12 cellular contexts compared by ENCODE assay signal in the genomic region with DNA sequence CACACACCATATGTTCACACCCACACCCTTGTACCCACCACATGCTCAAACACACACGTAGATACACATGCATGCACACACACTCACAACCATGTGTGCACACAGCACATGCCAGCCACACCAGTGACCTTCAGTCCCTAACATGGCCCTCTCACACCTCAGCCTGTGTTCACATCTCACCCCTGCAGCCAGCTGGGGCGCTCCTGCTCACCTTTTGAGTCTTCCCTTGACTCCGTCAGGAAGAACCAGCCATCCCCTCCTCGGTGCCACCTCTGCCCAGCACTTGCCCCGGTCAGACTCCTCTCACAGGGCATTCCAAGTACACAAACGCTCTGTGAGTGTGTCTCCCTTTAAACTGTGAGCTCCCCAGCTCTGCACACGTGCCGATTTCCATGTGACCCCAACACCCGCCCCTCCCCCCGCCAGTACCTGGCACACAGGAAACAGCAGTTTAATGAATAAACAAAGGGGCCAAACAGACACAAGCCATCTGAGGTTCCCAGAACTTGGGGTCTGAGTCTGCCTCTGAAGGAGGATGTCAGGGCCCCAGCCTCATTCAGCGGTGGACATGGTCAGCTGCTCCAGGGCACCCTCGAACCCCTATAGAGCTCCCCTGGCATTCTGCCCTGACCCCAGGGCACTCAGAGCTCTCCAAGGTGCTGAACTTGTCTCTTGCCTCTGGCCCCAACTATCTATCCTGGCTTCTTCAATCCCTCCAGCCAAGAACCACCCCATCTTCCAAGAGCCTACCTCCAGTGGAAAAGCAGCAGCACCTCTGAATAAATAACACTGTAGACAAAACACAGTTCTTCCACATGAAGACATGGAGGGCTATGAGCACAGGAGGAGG.
DNase-seq lines count a peak whose midpoint lies in the region; ATAC-seq and TF ChIP-seq lines count a peak whose summit lies in the region.
"Had no signal": no experiment of that assay in that cellular context is flagged by ENCODE, and none has a peak within 500 bp of the region (broad histone marks: within the 10 kb centered on the region; RNA-seq: fewer than 3 reads in every experiment).

No MANE protein-coding gene starts in this region.

- ATAC-seq in GM21576 (IDR thresholded peaks at IDR 0.05; ENCODE audit: unreplicated experiment) (no peak), HG03280 (IDR thresholded peaks at IDR 0.05; ENCODE audit: unreplicated experiment) (no peak)
- ATAC-seq: heart left ventricle had no signal

- CTCF ChIA-PET in HEK293T (lab: Yijun Ruan, JAX), result no interaction called here

- no peaks in the 10 kb centered on the region for H3K9me3 ChIP-seq in Peyer's patch
- H3K9me3 ChIP-seq: pancreas had no signal

- H3K36me3 ChIP-seq in Peyer's patch, result no peaks in the 10 kb centered on the region
- H3K36me3 ChIP-seq: heart left ventricle, pancreas had no signal

- peaks cover 0 to 11% (median 0%) of the 10 kb centered on the region in 4 donors for H3K4me1 ChIP-seq in Peyer's patch
- H3K4me1 ChIP-seq: pancreas had no signal

- no peaks in the 10 kb centered on the region for H3K27me3 ChIP-seq in Peyer's patch
- H3K27me3 ChIP-seq: heart left ventricle, pancreas had no signal

- no peak overlapping the region for H3K27ac ChIP-seq in Peyer's patch
- H3K27ac ChIP-seq: heart left ventricle, KMS-11, pancreas had no signal

- H3K4me3 ChIP-seq in Peyer's patch, result no peak overlapping the region
- H3K4me3 ChIP-seq: heart left ventricle, pancreas had no signal

- no peak for TF ChIP-seq POLR2A in Peyer's patch (IDR thresholded peaks at IDR 0.05)

- peak; percentile 16 for DNase-seq in NCI-H748 (lab: John Stamatoyannopoulos, UW; ENCODE audit: unreplicated experiment)
- DNase-seq in NCI-H748 treated with DMSO at 0.1 percent for 48 hours (lab: John Stamatoyannopoulos, UW), result no peak
- peak; percentile 13 for DNase-seq in HEK293T (ENCODE audit: extremely low spot score)
- DNase-seq in RKO (ENCODE audit: low spot score), result peak; percentile 38
- DNase-seq in left kidney (ENCODE audit: low read depth, low spot score), result peak; percentile 75
- DNase-seq in Peyer's patch, result no peak
- DNase-seq: NCI-H2227 treated with DMSO at 0.1 percent for 48 hours had no signal

- POLR2A ChIA-PET in HEK293T (lab: Yijun Ruan, JAX), result no interaction called here

- no peak for TF ChIP-seq CTCF in Peyer's patch (IDR thresholded peaks at IDR 0.05)

TF ChIP-seq in HEK293T, 16 proteins besides CTCF, POLR2A, EP300 and RAD21:
- TF ChIP-seq HDGF (IDR thresholded peaks at IDR 0.05; ENCODE audit: borderline replicate concordance) (no peak), FOXA1 (IDR thresholded peaks at IDR 0.05) (no peak), LEF1 (IDR thresholded peaks at IDR 0.05; ENCODE audit: borderline replicate concordance) (no peak), NFRKB (IDR thresholded peaks at IDR 0.05) (no peak), SUZ12 (IDR thresholded peaks at IDR 0.05) (no peak), ZNF384 (IDR thresholded peaks at IDR 0.05) (no peak), SP1 (IDR thresholded peaks at IDR 0.05) (no peak), BHLHE40 (IDR thresholded peaks at IDR 0.05; ENCODE audit: borderline replicate concordance) (no peak), CTBP1 (IDR thresholded peaks at IDR 0.05; ENCODE audit: borderline replicate concordance) (no peak), TARDBP (IDR thresholded peaks at IDR 0.05) (no peak), L3MBTL2 (conservative IDR thresholded peaks at IDR 0.05) (no peak), ELF4 (IDR thresholded peaks at IDR 0.05) (no peak), FOXK2 (IDR thresholded peaks at IDR 0.05) (no peak), ARNT (IDR thresholded peaks at IDR 0.05) (no peak), FOXM1 (IDR thresholded peaks at IDR 0.05; ENCODE audit: borderline replicate concordance) (no peak)
- TF ChIP-seq, protein P1, sequence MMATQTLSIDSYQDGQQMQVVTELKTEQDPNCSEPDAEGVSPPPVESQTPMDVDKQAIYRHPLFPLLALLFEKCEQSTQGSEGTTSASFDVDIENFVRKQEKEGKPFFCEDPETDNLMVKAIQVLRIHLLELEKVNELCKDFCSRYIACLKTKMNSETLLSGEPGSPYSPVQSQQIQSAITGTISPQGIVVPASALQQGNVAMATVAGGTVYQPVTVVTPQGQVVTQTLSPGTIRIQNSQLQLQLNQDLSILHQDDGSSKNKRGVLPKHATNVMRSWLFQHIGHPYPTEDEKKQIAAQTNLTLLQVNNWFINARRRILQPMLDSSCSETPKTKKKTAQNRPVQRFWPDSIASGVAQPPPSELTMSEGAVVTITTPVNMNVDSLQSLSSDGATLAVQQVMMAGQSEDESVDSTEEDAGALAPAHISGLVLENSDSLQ (IDR thresholded peaks at IDR 0.05), result no peak

Comparison
In these comparisons a context has a peak if more than half of its experiments do, and no peak if none do; other contexts are left out.
1. DNase-seq: peak in NCI-H748 (single experiment), HEK293T (single experiment), RKO (single experiment) and left kidney (single experiment); none in NCI-H748 treated with DMSO at 0.1 percent for 48 hours (single experiment) and Peyer's patch (0 of 3).